In the genomic region with DNA sequence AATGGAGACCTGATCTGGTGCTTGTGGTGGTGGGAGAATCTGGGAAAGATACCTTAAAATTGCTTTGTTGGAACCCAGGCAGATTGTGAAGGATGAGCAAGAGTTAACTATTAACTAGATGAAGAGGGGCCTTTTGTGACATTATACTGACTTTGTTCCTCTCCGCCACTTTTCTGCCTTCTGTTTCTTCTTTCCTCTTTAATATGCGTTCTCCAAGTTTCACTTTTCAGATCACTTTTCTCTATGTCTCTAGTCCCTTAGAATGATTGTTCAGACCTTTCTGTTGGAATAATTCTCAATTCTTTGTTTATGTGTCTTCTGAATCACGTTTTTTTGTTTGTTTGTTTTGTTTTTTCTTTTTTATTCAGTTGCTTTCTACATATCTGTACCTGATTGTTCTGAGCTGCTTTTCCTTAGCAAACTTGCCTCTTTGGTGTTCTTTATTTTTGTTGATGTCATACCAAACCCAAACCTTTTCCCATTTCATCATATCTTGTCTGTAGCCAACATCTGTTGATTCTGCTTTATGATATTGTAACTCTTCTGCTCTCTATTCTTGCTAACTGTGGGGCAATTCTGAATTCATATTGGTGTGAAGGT, we compare ENCODE assay signal across 1 cellular context.
TF ChIP-seq lines count a peak whose summit lies in the region.

No MANE protein-coding gene starts in this region.

TF ChIP-seq in K562, 482 proteins besides CTCF, POLR2A, EP300 and RAD21 (continued from another document):
- TF ChIP-seq AFF1 (IDR thresholded peaks at IDR 0.05; ENCODE audit: low read depth in 1 of 2, partially characterized antibody in 2 of 2) (peak in 1 of 2 experiments; percentile 59), POLR2G (IDR thresholded peaks at IDR 0.05; ENCODE audit: low read depth, low read length) (no peak), BRD9 (IDR thresholded peaks at IDR 0.05; ENCODE audit: low read depth, partially characterized antibody) (peak; percentile 66), TEAD1 (CRISPR knock-in tag; IDR thresholded peaks at IDR 0.05) (no peak), EWSR1 (IDR thresholded peaks at IDR 0.05; ENCODE audit: borderline replicate concordance, low read depth, partially characterized antibody) (no peak), ZMIZ1 (IDR thresholded peaks at IDR 0.05; ENCODE audit: low read depth in 2 of 2, low read length in 2 of 2) (0 out of 4 replicates have a peak, but pooled peaks of 1 of the 2 experiments have one; percentile 33), TAF1 (IDR thresholded peaks at IDR 0.05; ENCODE audit: control insufficient read depth, extremely low read depth, insufficient read depth, low read length, severe bottlenecking) (no peak), DPF2 (IDR thresholded peaks at IDR 0.05) (peak; percentile 74), NFATC3 (IDR thresholded peaks at IDR 0.05) (peak; percentile 42; the same call in 1 of the 2 replicates), RBM22 (IDR thresholded peaks at IDR 0.05; ENCODE audit: low read depth, low read length, poor library complexity, severe bottlenecking) (no peak), ATF1 (CRISPR knock-in tag; IDR thresholded peaks at IDR 0.05) (no peak), ATF1 (tag; IDR thresholded peaks at IDR 0.05) (peak; percentile 40), KDM2B (CRISPR knock-in tag; IDR thresholded peaks at IDR 0.05) (no peak), SIRT6 (IDR thresholded peaks at IDR 0.05; ENCODE audit: low read depth, low read length) (no peak), ZNF586 (CRISPR knock-in tag; conservative IDR thresholded peaks at IDR 0.05) (no peak), THRAP3 (IDR thresholded peaks at IDR 0.05; ENCODE audit: borderline replicate concordance) (no peak), ZNF253 (CRISPR knock-in tag; conservative IDR thresholded peaks at IDR 0.05) (no peak), NONO (IDR thresholded peaks at IDR 0.05; ENCODE audit: low read depth in 2 of 2, low read length in 1 of 2) (no peak), NFE2 (IDR thresholded peaks at IDR 0.05; ENCODE audit: low read depth) (peak; percentile 9; the same call in 1 of the 2 replicates), ZNF707 (CRISPR knock-in tag; conservative IDR thresholded peaks at IDR 0.05) (no peak), ZNF140 (CRISPR knock-in tag; IDR thresholded peaks at IDR 0.05) (no peak), ARID2 (IDR thresholded peaks at IDR 0.05) (no peak), CREM (IDR thresholded peaks at IDR 0.05; ENCODE audit: low read depth) (peak; percentile 36; the same call in 1 of the 2 replicates), SMARCC2 (IDR thresholded peaks at IDR 0.05; ENCODE audit: low read depth) (peak; percentile 49), ELK3 (CRISPR knock-in tag; IDR thresholded peaks at IDR 0.05) (no peak), SP2 (IDR thresholded peaks at IDR 0.05; ENCODE audit: extremely low read depth, low read depth, low read length, poor library complexity, severe bottlenecking) (no peak), SIX5 (IDR thresholded peaks at IDR 0.05; ENCODE audit: borderline replicate concordance in 1 of 2, insufficient read depth in 1 of 2, low read depth in 1 of 2, low read length in 2 of 2) (no peak), ZNF407 (IDR thresholded peaks at IDR 0.05; ENCODE audit: low read depth) (no peak), TCF3 (CRISPR knock-in tag; IDR thresholded peaks at IDR 0.05) (peak; percentile 61), TAF9B (IDR thresholded peaks at IDR 0.05; ENCODE audit: partially characterized antibody) (peak; percentile 39), HLTF (IDR thresholded peaks at IDR 0.05) (no peak), STAT5B (CRISPR knock-in tag; IDR thresholded peaks at IDR 0.05) (no peak), CEBPG (CRISPR knock-in tag; IDR thresholded peaks at IDR 0.05) (0 out of 2 replicates have a peak, but pooled peaks have one; percentile 7), CEBPG (tag; conservative IDR thresholded peaks at IDR 0.05 in 1 of 2, IDR thresholded peaks at IDR 0.05 in 1 of 2) (peak; percentile 22 to 70; a peak in 3 of 4 replicates), TAL1 (IDR thresholded peaks at IDR 0.05) (peak; percentile 72), TEAD4 (IDR thresholded peaks at IDR 0.05; ENCODE audit: low read length) (peak; percentile 72), TEAD4 (CRISPR knock-in tag; IDR thresholded peaks at IDR 0.05; ENCODE audit: borderline replicate concordance) (no peak)
- TF ChIP-seq, protein P1, sequence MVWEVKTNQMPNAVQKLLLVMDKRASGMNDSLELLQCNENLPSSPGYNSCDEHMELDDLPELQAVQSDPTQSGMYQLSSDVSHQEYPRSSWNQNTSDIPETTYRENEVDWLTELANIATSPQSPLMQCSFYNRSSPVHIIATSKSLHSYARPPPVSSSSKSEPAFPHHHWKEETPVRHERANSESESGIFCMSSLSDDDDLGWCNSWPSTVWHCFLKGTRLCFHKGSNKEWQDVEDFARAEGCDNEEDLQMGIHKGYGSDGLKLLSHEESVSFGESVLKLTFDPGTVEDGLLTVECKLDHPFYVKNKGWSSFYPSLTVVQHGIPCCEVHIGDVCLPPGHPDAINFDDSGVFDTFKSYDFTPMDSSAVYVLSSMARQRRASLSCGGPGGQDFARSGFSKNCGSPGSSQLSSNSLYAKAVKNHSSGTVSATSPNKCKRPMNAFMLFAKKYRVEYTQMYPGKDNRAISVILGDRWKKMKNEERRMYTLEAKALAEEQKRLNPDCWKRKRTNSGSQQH (CRISPR knock-in tag; IDR thresholded peaks at IDR 0.05) = no peak
- TF ChIP-seq, protein P2, sequence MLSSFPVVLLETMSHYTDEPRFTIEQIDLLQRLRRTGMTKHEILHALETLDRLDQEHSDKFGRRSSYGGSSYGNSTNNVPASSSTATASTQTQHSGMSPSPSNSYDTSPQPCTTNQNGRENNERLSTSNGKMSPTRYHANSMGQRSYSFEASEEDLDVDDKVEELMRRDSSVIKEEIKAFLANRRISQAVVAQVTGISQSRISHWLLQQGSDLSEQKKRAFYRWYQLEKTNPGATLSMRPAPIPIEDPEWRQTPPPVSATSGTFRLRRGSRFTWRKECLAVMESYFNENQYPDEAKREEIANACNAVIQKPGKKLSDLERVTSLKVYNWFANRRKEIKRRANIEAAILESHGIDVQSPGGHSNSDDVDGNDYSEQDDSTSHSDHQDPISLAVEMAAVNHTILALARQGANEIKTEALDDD (IDR thresholded peaks at IDR 0.05) = 0 out of 2 replicates have a peak, but pooled peaks have one; percentile 4
TF ChIP-seq in K562: peak in this region for 44.
